Comparison of ENCODE assay signal across 20 cellular contexts in genomic region chr2:71524476-71524875, GRCh38.
A peak's percentile ranks its signal among the peaks of the same experiment; 100 is the strongest.
DNase-seq lines count a peak whose midpoint lies in the region; ATAC-seq and TF ChIP-seq lines count a peak whose summit lies in the region.
"Had no signal": no experiment of that assay in that cellular context is flagged by ENCODE, and none has a peak within 500 bp of the region (broad histone marks: within the 10 kb centered on the region; RNA-seq: fewer than 3 reads in every experiment).

No MANE protein-coding gene starts in this region.

- H3K4me1 ChIP-seq in H9 (ENCODE audit: insufficient read depth, low read length), result no peaks in the 10 kb centered on the region; the same call in 1 of the 2 replicates
- H3K4me1 ChIP-seq in HEK293 (ENCODE audit: control insufficient read depth, insufficient read depth, low read length), result no peaks in the 10 kb centered on the region
- H3K4me1 ChIP-seq in sigmoid colon, result no peaks in the 10 kb centered on the region
- H3K4me1 ChIP-seq: BLaER1 had no signal

- H2BK15ac ChIP-seq in H9 (ENCODE audit: low read depth, low read length), result no peak overlapping the region

- H3K4me2 ChIP-seq in H9 (ENCODE audit: insufficient read depth, insufficient read length, low read length), result no peak overlapping the region
- H3K4me2 ChIP-seq: BLaER1 had no signal

- H3K36me3 Mint-ChIP-seq in H9 (ENCODE audit: insufficient read depth in 1 of 3, low read depth in 3 of 3), result peaks cover 0 to 1% (median 0%) of the 10 kb centered on the region in 3 experiments; a peak in 2 of 7 replicates
- no peaks in the 10 kb centered on the region for H3K36me3 Mint-ChIP-seq in effector memory CD8-positive, alpha-beta T cell (ENCODE audit: insufficient read depth)

- no peaks in the 10 kb centered on the region for H4K20me1 ChIP-seq in H9 (ENCODE audit: control insufficient read depth, insufficient read depth, insufficient read length)
- H4K20me1 ChIP-seq: BLaER1 had no signal

- H4K5ac ChIP-seq in H9 (ENCODE audit: insufficient read length, low read depth, low read length), result no peak overlapping the region

- WGBS in H9 (ENCODE audit: extremely low coverage, insufficient read length, low lambda C conversion rate), result no CpG with 5 or more reads among the region's 6 CpGs
- WGBS in sigmoid colon, 2 donors, result 68 to 81% methylated on average over 6 of the region's 6 CpGs

- H3K27me3 ChIP-seq in H9 (ENCODE audit: insufficient read depth, low read length) (no peaks in the 10 kb centered on the region), sigmoid colon (no peaks in the 10 kb centered on the region)
- H3K27me3 ChIP-seq: BLaER1 had no signal

- TF ChIP-seq CTCF in H9 (conservative IDR thresholded peaks at IDR 0.05) (no peak), HEK293 (tag by site-specific recombination; IDR thresholded peaks at IDR 0.05) (no peak), sigmoid colon (IDR thresholded peaks at IDR 0.05) (no peak)

- intact Hi-C loops in left cardiac atrium (cut with DNase I), result no loop called here
- intact Hi-C loops in sigmoid colon (cut with DNase I), result no loop called here

- no peak for TF ChIP-seq EP300 in sigmoid colon (IDR thresholded peaks at IDR 0.05)

- H2AFZ ChIP-seq in H9 (ENCODE audit: low read length), result no peak overlapping the region

- H2AK5ac ChIP-seq in H9 (ENCODE audit: insufficient read length, low read length), result no peak overlapping the region

- H2BK5ac ChIP-seq in H9 (ENCODE audit: insufficient read length, low read length), result no peak overlapping the region

- no peak for TF ChIP-seq POLR2A in sigmoid colon (IDR thresholded peaks at IDR 0.05)

- peak; percentile 19 for DNase-seq in H9
- DNase-seq in left cardiac atrium, result no peak
- peak; percentile 18 for DNase-seq in sigmoid colon
- no peak for DNase-seq in activated CD4-positive, alpha-beta T cell treated with anti-CD3 and anti-CD28 coated beads, Interleukin-2, amount 50 U/mL, for 1 hour
- no peak for DNase-seq in effector memory CD8-positive, alpha-beta T cell
- DNase-seq: COR-L47; DMS79; HFFc6; KG1; NCI-H1105; NCI-H2029 treated with DMSO at 0.1 percent for 48 hours; NCI-H345; NCI-H524; NCI-H774; NK-92 treated with Interleukin-12 subunit alpha and Interleukin-12 subunit beta, amount 100 ng/mL, for 24 hours had no signal

- H3K27me3 Mint-ChIP-seq in H9 (ENCODE audit: low read depth), result peaks cover 3% of the 10 kb centered on the region
- peaks cover 48 to 71% of the 10 kb centered on the region in 2 donors for H3K27me3 Mint-ChIP-seq in effector memory CD8-positive, alpha-beta T cell

- H3K36me3 ChIP-seq in HEK293 (ENCODE audit: control insufficient read depth in 2 of 2, insufficient read depth in 1 of 2, low read length in 2 of 2) (no peaks in the 10 kb centered on the region), sigmoid colon (peaks cover 0 to 62% (median 10%) of the 10 kb centered on the region in 4 donors)
- H3K36me3 ChIP-seq: BLaER1 had no signal

- H3K9me3 ChIP-seq in H9 (ENCODE audit: control insufficient read depth, low read depth, low read length), result no peaks in the 10 kb centered on the region
- H3K9me3 ChIP-seq in HEK293 (ENCODE audit: control insufficient read depth, insufficient read depth, low read depth, low read length), result no peaks in the 10 kb centered on the region
- no peaks in the 10 kb centered on the region for H3K9me3 ChIP-seq in sigmoid colon
- H3K9me3 ChIP-seq: BLaER1 had no signal

- H3K27ac ChIP-seq in H9 (ENCODE audit: insufficient read length, low read depth, low read length) (no peak overlapping the region), HEK293 (ENCODE audit: extremely low read depth, low read depth, low read length) (no peak overlapping the region), sigmoid colon (no peak overlapping the region)
- H3K27ac ChIP-seq: BLaER1, RWPE1 had no signal

- CTCF ChIA-PET in HEK293 (lab: Yijun Ruan, JAX), result no interaction called here

- H3K4me3 Mint-ChIP-seq in H9, result no peak overlapping the region
- no peak overlapping the region for H3K4me3 Mint-ChIP-seq in effector memory CD8-positive, alpha-beta T cell
- H3K4me3 Mint-ChIP-seq: CD4-positive, alpha-beta T cell; HFFc6 had no signal

- no peak overlapping the region for H2BK120ac ChIP-seq in H9 (ENCODE audit: low read depth, low read length, poor library complexity, severe bottlenecking)

- H3K4me3 ChIP-seq in HEK293 (ENCODE audit: low read depth, low read length) (no peak overlapping the region), sigmoid colon (no peak overlapping the region)
- H3K4me3 ChIP-seq: BLaER1 had no signal

- no peak overlapping the region for H3T11ph ChIP-seq in H9 (ENCODE audit: low read length)

- no peak overlapping the region for H3K18ac ChIP-seq in H9 (ENCODE audit: insufficient read length, low read depth, low read length)

- no peaks in the 10 kb centered on the region for H3K9me3 Mint-ChIP-seq in H9
- H3K9me3 Mint-ChIP-seq in effector memory CD8-positive, alpha-beta T cell, result no peaks in the 10 kb centered on the region
- H3K9me3 Mint-ChIP-seq: CD4-positive, alpha-beta T cell; HFFc6 had no signal

- no peak overlapping the region for H2BK20ac ChIP-seq in H9 (ENCODE audit: low read depth, low read length, poor library complexity, severe bottlenecking)

- POLR2A ChIA-PET in HEK293 (lab: Yijun Ruan, JAX), result no interaction called here

- no peak overlapping the region for H3K14ac ChIP-seq in H9 (ENCODE audit: insufficient read depth, low read length)

- no peak overlapping the region for H3K27ac Mint-ChIP-seq in H9
- H3K27ac Mint-ChIP-seq in effector memory CD8-positive, alpha-beta T cell, result no peak overlapping the region
- H3K27ac Mint-ChIP-seq: CD4-positive, alpha-beta T cell; HFFc6 had no signal

- peaks cover 27 to 30% of the 10 kb centered on the region in 2 experiments for H3K4me1 Mint-ChIP-seq in H9
- no peaks in the 10 kb centered on the region for H3K4me1 Mint-ChIP-seq in effector memory CD8-positive, alpha-beta T cell (ENCODE audit: low read depth in 2 of 2)

- H3K23ac ChIP-seq in H9 (ENCODE audit: insufficient read length, low read depth, low read length), result no peak overlapping the region

- H4K91ac ChIP-seq in H9 (ENCODE audit: insufficient read length, low read depth, low read length), result no peak overlapping the region

- H3K79me2 ChIP-seq in H9 (ENCODE audit: insufficient read depth, low read length), result no peaks in the 10 kb centered on the region

- no peak overlapping the region for H4K8ac ChIP-seq in H9 (replicated peaks; ENCODE audit: insufficient read length, low read depth, low read length)

- H2BK12ac ChIP-seq in H9 (ENCODE audit: insufficient read length, low read depth, low read length), result no peak overlapping the region

- ATAC-seq in left cardiac atrium (peak; percentile 27 to 36), GM18861 (IDR thresholded peaks at IDR 0.05; ENCODE audit: unreplicated experiment) (no peak)
- ATAC-seq in effector memory CD8-positive, alpha-beta T cell (replicated peaks), result no peak

- no peaks in the 10 kb centered on the region for H3K79me1 ChIP-seq in H9 (ENCODE audit: insufficient read depth, low read depth, low read length, poor library complexity, severe bottlenecking)

- no peak overlapping the region for H3K4ac ChIP-seq in H9 (ENCODE audit: low read depth, low read length)

- no peaks in the 10 kb centered on the region for H3K23me2 ChIP-seq in H9 (ENCODE audit: insufficient read length, low read depth, low read length, poor library complexity, severe bottlenecking)

- no peak overlapping the region for H3K56ac ChIP-seq in H9 (ENCODE audit: insufficient read length, low read depth, low read length)

- H3K9ac ChIP-seq in H9 (ENCODE audit: extremely low read depth, insufficient read length, low read length), result no peak overlapping the region
- H3K9ac ChIP-seq: BLaER1 had no signal

TF ChIP-seq in HEK293, 187 proteins besides CTCF, POLR2A, EP300 and RAD21:
- peak; percentile 89 for TF ChIP-seq SCRT2 (tag by site-specific recombination; IDR thresholded peaks at IDR 0.05)
- peak; percentile 48; the same call in 1 of the 2 replicates for TF ChIP-seq SCRT1 (tag by site-specific recombination; IDR thresholded peaks at IDR 0.05; ENCODE audit: borderline replicate concordance)
- no peak for TF ChIP-seq ZNF558 (tag by site-specific recombination; IDR thresholded peaks at IDR 0.05)
- TF ChIP-seq ZNF791 (tag by site-specific recombination; IDR thresholded peaks at IDR 0.05), result no peak

Comparison
In these comparisons a context has a peak if more than half of its experiments do, and no peak if none do; other contexts are left out.
1. DNase-seq: peak in H9 (single experiment) and sigmoid colon (single experiment); none in left cardiac atrium (single experiment), activated CD4-positive, alpha-beta T cell treated with anti-CD3 and anti-CD28 coated beads, Interleukin-2, amount 50 U/mL, for 1 hour (single experiment) and effector memory CD8-positive, alpha-beta T cell (0 of 3).
2. ATAC-seq: peak in left cardiac atrium (2 of 2); none in effector memory CD8-positive, alpha-beta T cell (single experiment) and GM18861 (single experiment).